1 cellular context compared by ENCODE assay signal in genomic region chr2:101884423-101884822, GRCh38.
TF ChIP-seq lines count a peak whose summit lies in the region.

No MANE protein-coding gene starts in this region.

TF ChIP-seq in GM23338, 12 proteins besides CTCF, POLR2A, EP300 and RAD21 (continued from another document):
- TF ChIP-seq REST (IDR thresholded peaks at IDR 0.05; ENCODE audit: unreplicated experiment) (no peak), STAT1 (IDR thresholded peaks at IDR 0.05; ENCODE audit: unreplicated experiment) (no peak), EZH2 (IDR thresholded peaks at IDR 0.05; ENCODE audit: low read depth, unreplicated experiment) (no peak)
